10 cellular contexts compared by ENCODE assay signal in the genomic region with DNA sequence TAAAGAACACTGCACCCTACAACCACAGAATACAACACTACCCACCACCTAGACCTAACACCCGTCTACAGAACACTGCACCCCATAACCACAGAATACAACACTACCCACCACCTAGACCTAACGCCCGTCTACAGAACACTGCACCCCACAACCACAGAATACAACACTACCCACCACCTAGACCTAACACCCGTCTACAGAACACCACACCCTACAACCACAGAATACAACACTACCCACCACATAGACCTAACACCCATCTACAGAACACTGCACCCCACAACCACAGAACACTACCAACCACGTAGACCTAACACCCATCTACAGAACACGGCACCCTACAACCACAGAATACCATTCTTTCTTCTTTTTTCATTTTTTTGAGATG. TPM values are rescaled to one million over a fixed set of nuclear protein-coding genes. Genes with fewer than 3 reads are reported as not detected.
DNase-seq lines count a peak whose midpoint lies in the region; ATAC-seq, FAIRE-seq and TF ChIP-seq lines count a peak whose summit lies in the region.
"Not testable (repeated sequence)": the region's sequence is repeated elsewhere in the genome, so short reads cannot be mapped to it uniquely, and the experiment has no call there.
"Had no signal": no experiment of that assay in that cellular context is flagged by ENCODE, and none has a peak within 500 bp of the region (broad histone marks: within the 10 kb centered on the region; RNA-seq: fewer than 3 reads in every experiment).

No MANE protein-coding gene starts in this region.

- BruUV-seq in HepG2 (replicated peaks; lab: Mats Ljungman, UMichigan) = not testable (repeated sequence)

- H3K9ac ChIP-seq in HepG2 (ENCODE audit: insufficient read depth, low read depth, low read length) = not testable (repeated sequence)

- peak overlapping the region in 3 of 7 donors; percentile 1 to 43 (median 30) for H3K4me3 Mint-ChIP-seq in CD8-positive, alpha-beta memory T cell
- not testable (repeated sequence) for H3K4me3 Mint-ChIP-seq in activated T-helper 1 cell treated with anti-CD3 and anti-CD28 coated beads, Interleukin-12 subunit alpha, Interleukin-12 subunit beta, Interleukin-2, Interleukin-4 antibody, amounts not matched to agents 30 ng/mL and 10 ng/mL and 1 ng/mL, durations not matched to agents 14 hours and 24 hours and 36 hours; natural killer cell treated with Interleukin-12 subunit alpha and Interleukin-12 subunit beta and Interleukin-15 and Interleukin-18, amount 100 ng/mL, for 72 hours; stimulated activated naive CD8-positive, alpha-beta T cell treated with anti-CD3 and anti-CD28 coated beads, Interleukin-15, Interleukin-2, amounts not matched to agents 100 ng/mL and 50 ng/mL, for 24 hours
- peak overlapping the region; percentile 5 for H3K4me3 Mint-ChIP-seq in central memory CD8-positive, alpha-beta T cell
- H3K4me3 Mint-ChIP-seq in endothelial cell (ENCODE audit: unreplicated experiment) = peak overlapping the region; percentile 62

- in situ Hi-C loops in HepG2 (cut with HindIII; ENCODE audit: extremely low pct_ligation_motif_present, low pct_unique_long_range_greater_than_20kb) = not testable (repeated sequence)

- WGBS in HepG2 (ENCODE audit: low lambda C conversion rate) = 96% methylated on average over 6 of the region's 6 CpGs

- not testable (repeated sequence) for H3K4me1 ChIP-seq in CD8-positive, alpha-beta memory T cell (ENCODE audit: insufficient read depth, low read length)
- H3K4me1 ChIP-seq in HepG2 (ENCODE audit: insufficient read depth, low read length) = peaks cover 14% of the 10 kb centered on the region

- not testable (repeated sequence) for H3K27me3 Mint-ChIP-seq in CD8-positive, alpha-beta memory T cell; activated T-helper 1 cell treated with anti-CD3 and anti-CD28 coated beads, Interleukin-12 subunit alpha, Interleukin-12 subunit beta, Interleukin-2, Interleukin-4 antibody, amounts not matched to agents 30 ng/mL and 10 ng/mL and 1 ng/mL, durations not matched to agents 14 hours and 24 hours and 36 hours (ENCODE audit: insufficient read depth); central memory CD8-positive, alpha-beta T cell; endothelial cell (ENCODE audit: unreplicated experiment); natural killer cell treated with Interleukin-12 subunit alpha and Interleukin-12 subunit beta and Interleukin-15 and Interleukin-18, amount 100 ng/mL, for 72 hours; stimulated activated naive CD8-positive, alpha-beta T cell treated with anti-CD3 and anti-CD28 coated beads, Interleukin-15, Interleukin-2, amounts not matched to agents 100 ng/mL and 50 ng/mL, for 24 hours

- ATAC-seq in central memory CD8-positive, alpha-beta T cell (replicated peaks; ENCODE audit: extremely low read depth, poor library complexity, severe bottlenecking) = peak; percentile 77
- ATAC-seq in HepG2 = not testable (repeated sequence)
- peak in 1 of 2 donors; percentile 69 for ATAC-seq in natural killer cell treated with Interleukin-12 subunit alpha and Interleukin-12 subunit beta and Interleukin-15 and Interleukin-18, amount 100 ng/mL, for 72 hours

- H3K4me1 Mint-ChIP-seq in CD8-positive, alpha-beta memory T cell = peaks cover 20 to 21% (median 21%) of the 10 kb centered on the region in 3 donors
- H3K4me1 Mint-ChIP-seq in activated T-helper 1 cell treated with anti-CD3 and anti-CD28 coated beads, Interleukin-12 subunit alpha, Interleukin-12 subunit beta, Interleukin-2, Interleukin-4 antibody, amounts not matched to agents 30 ng/mL and 10 ng/mL and 1 ng/mL, durations not matched to agents 14 hours and 24 hours and 36 hours (ENCODE audit: low read depth); endothelial cell (ENCODE audit: unreplicated experiment); stimulated activated naive CD8-positive, alpha-beta T cell treated with anti-CD3 and anti-CD28 coated beads, Interleukin-15, Interleukin-2, amounts not matched to agents 100 ng/mL and 50 ng/mL, for 24 hours (ENCODE audit: low read depth): not testable (repeated sequence)
- H3K4me1 Mint-ChIP-seq in central memory CD8-positive, alpha-beta T cell = peaks cover 14% of the 10 kb centered on the region
- H3K4me1 Mint-ChIP-seq in natural killer cell treated with Interleukin-12 subunit alpha and Interleukin-12 subunit beta and Interleukin-15 and Interleukin-18, amount 100 ng/mL, for 72 hours (ENCODE audit: low read depth in 2 of 2) = peaks cover 22 to 23% of the 10 kb centered on the region in 2 donors

- not testable (repeated sequence) for H3K27ac ChIP-seq in CD8-positive, alpha-beta memory T cell (ENCODE audit: low read depth, low read length); HepG2 (ENCODE audit: extremely low read length, insufficient read depth, low read length)

- H3K27me3 ChIP-seq in CD8-positive, alpha-beta memory T cell (ENCODE audit: insufficient read depth, low read length, poor library complexity, severe bottlenecking); HepG2 (ENCODE audit: control insufficient read depth in 1 of 2, insufficient read depth in 2 of 2, low read length in 2 of 2): not testable (repeated sequence)

- not testable (repeated sequence) for H3K36me3 Mint-ChIP-seq in CD8-positive, alpha-beta memory T cell; activated T-helper 1 cell treated with anti-CD3 and anti-CD28 coated beads, Interleukin-12 subunit alpha, Interleukin-12 subunit beta, Interleukin-2, Interleukin-4 antibody, amounts not matched to agents 30 ng/mL and 10 ng/mL and 1 ng/mL, durations not matched to agents 14 hours and 24 hours and 36 hours (ENCODE audit: low read depth); endothelial cell (ENCODE audit: low read depth, unreplicated experiment); natural killer cell treated with Interleukin-12 subunit alpha and Interleukin-12 subunit beta and Interleukin-15 and Interleukin-18, amount 100 ng/mL, for 72 hours
- peaks cover 16% of the 10 kb centered on the region for H3K36me3 Mint-ChIP-seq in central memory CD8-positive, alpha-beta T cell (ENCODE audit: insufficient read depth)
- peaks cover 15% of the 10 kb centered on the region for H3K36me3 Mint-ChIP-seq in stimulated activated naive CD8-positive, alpha-beta T cell treated with anti-CD3 and anti-CD28 coated beads, Interleukin-15, Interleukin-2, amounts not matched to agents 100 ng/mL and 50 ng/mL, for 24 hours (ENCODE audit: low read depth)

- TF ChIP-seq POLR2A in HepG2 (IDR thresholded peaks at IDR 0.05; ENCODE audit: insufficient read depth in 1 of 2, low read depth in 2 of 2, low read length in 2 of 2) = not testable (repeated sequence)

- not testable (repeated sequence) for TF ChIP-seq RAD21 in HepG2 (CRISPR knock-in tag; IDR thresholded peaks at IDR 0.05)

- H3K27ac Mint-ChIP-seq in CD8-positive, alpha-beta memory T cell = peak overlapping the region in 7 of 8 donors; percentile 28 to 92 (median 83)
- peak overlapping the region; percentile 2 for H3K27ac Mint-ChIP-seq in activated T-helper 1 cell treated with anti-CD3 and anti-CD28 coated beads, Interleukin-12 subunit alpha, Interleukin-12 subunit beta, Interleukin-2, Interleukin-4 antibody, amounts not matched to agents 30 ng/mL and 10 ng/mL and 1 ng/mL, durations not matched to agents 14 hours and 24 hours and 36 hours
- H3K27ac Mint-ChIP-seq in central memory CD8-positive, alpha-beta T cell (ENCODE audit: low read depth) = peak overlapping the region; percentile 68
- H3K27ac Mint-ChIP-seq in endothelial cell (ENCODE audit: unreplicated experiment) = not testable (repeated sequence)
- H3K27ac Mint-ChIP-seq in natural killer cell treated with Interleukin-12 subunit alpha and Interleukin-12 subunit beta and Interleukin-15 and Interleukin-18, amount 100 ng/mL, for 72 hours = peak overlapping the region; percentile 2 to 69
- peak overlapping the region; percentile 74 for H3K27ac Mint-ChIP-seq in stimulated activated naive CD8-positive, alpha-beta T cell treated with anti-CD3 and anti-CD28 coated beads, Interleukin-15, Interleukin-2, amounts not matched to agents 100 ng/mL and 50 ng/mL, for 24 hours

- H3K36me3 ChIP-seq in CD8-positive, alpha-beta memory T cell (ENCODE audit: insufficient read depth, low read length); HepG2 (replicated peaks in 1 of 2; ENCODE audit: control insufficient read depth in 1 of 2, insufficient read depth in 2 of 2, low read length in 2 of 2): not testable (repeated sequence)

- POLR2A ChIA-PET in CD8-positive, alpha-beta memory T cell (lab: Charles Lee) = interaction anchor here (0.6 kb wide), 1 partner anchor 9 kb away, joined by 3 read pairs; the partner anchor contains the start of gene TGIF2
- POLR2A ChIA-PET in HepG2 (lab: Yijun Ruan, JAX) = not testable (repeated sequence)

- FAIRE-seq in HepG2 (lab: Jason Lieb, UNC) = not testable (repeated sequence)

- CTCF ChIA-PET in CD8-positive, alpha-beta memory T cell (lab: Charles Lee); HepG2 (lab: Yijun Ruan, JAX; ENCODE audit: low intra/inter-chr PET ratio, low total read pairs): not testable (repeated sequence)

- H4K20me1 ChIP-seq in HepG2 (ENCODE audit: insufficient read depth, low read length) = not testable (repeated sequence)

- not testable (repeated sequence) for TF ChIP-seq EP300 in HepG2 (IDR thresholded peaks at IDR 0.05; ENCODE audit: low read depth in 2 of 2, low read length in 2 of 2); HepG2 (CRISPR knock-in tag; IDR thresholded peaks at IDR 0.05; ENCODE audit: borderline replicate concordance)

- H3K79me2 ChIP-seq in HepG2 (ENCODE audit: insufficient read depth, low read length) = not testable (repeated sequence)

- H3K9me3 ChIP-seq in CD8-positive, alpha-beta memory T cell (ENCODE audit: low read length); HepG2 (ENCODE audit: low read length): not testable (repeated sequence)

- not testable (repeated sequence) for H2AFZ ChIP-seq in HepG2 (ENCODE audit: low read length)

- DNase-seq in CD8-positive, alpha-beta memory T cell = peak in 2 of 5 donors; percentile 8 to 72
- DNase-seq in activated T-helper 1 cell treated with anti-CD3 and anti-CD28 coated beads, Interleukin-12 subunit alpha, Interleukin-12 subunit beta, Interleukin-2, Interleukin-4 antibody, amounts not matched to agents 30 ng/mL and 10 ng/mL and 1 ng/mL, durations not matched to agents 14 hours and 24 hours and 36 hours (ENCODE audit: low spot score); endothelial cell (ENCODE audit: low spot score); HepG2 (ENCODE audit: low spot score): not testable (repeated sequence)
- DNase-seq in central memory CD8-positive, alpha-beta T cell (ENCODE audit: low spot score in 2 of 2) = peak in 1 of 2 donors; percentile 68
- DNase-seq in natural killer cell treated with Interleukin-12 subunit alpha and Interleukin-12 subunit beta and Interleukin-15 and Interleukin-18, amount 100 ng/mL, for 72 hours (ENCODE audit: low spot score) = peak; percentile 55

- intact Hi-C loops in activated T-helper 1 cell treated with anti-CD3 and anti-CD28 coated beads, Interleukin-12 subunit alpha, Interleukin-12 subunit beta, Interleukin-2, Interleukin-4 antibody, amounts not matched to agents 30 ng/mL and 10 ng/mL and 1 ng/mL, durations not matched to agents 14 hours and 24 hours and 36 hours (cut with micrococcal nuclease); HepG2 (cut with micrococcal nuclease; ENCODE audit: unreplicated experiment): not testable (repeated sequence)

- H3K4me3 ChIP-seq in CD8-positive, alpha-beta memory T cell (ENCODE audit: low read length); HepG2 (replicated peaks in 1 of 3; ENCODE audit: insufficient read depth in 1 of 3, low read depth in 2 of 3, low read length in 3 of 3): not testable (repeated sequence)

- peaks cover 3 to 16% (median 9%) of the 10 kb centered on the region in 5 donors for H3K9me3 Mint-ChIP-seq in CD8-positive, alpha-beta memory T cell
- not testable (repeated sequence) for H3K9me3 Mint-ChIP-seq in activated T-helper 1 cell treated with anti-CD3 and anti-CD28 coated beads, Interleukin-12 subunit alpha, Interleukin-12 subunit beta, Interleukin-2, Interleukin-4 antibody, amounts not matched to agents 30 ng/mL and 10 ng/mL and 1 ng/mL, durations not matched to agents 14 hours and 24 hours and 36 hours; central memory CD8-positive, alpha-beta T cell; endothelial cell (ENCODE audit: unreplicated experiment); natural killer cell treated with Interleukin-12 subunit alpha and Interleukin-12 subunit beta and Interleukin-15 and Interleukin-18, amount 100 ng/mL, for 72 hours; stimulated activated naive CD8-positive, alpha-beta T cell treated with anti-CD3 and anti-CD28 coated beads, Interleukin-15, Interleukin-2, amounts not matched to agents 100 ng/mL and 50 ng/mL, for 24 hours

- H3K4me2 ChIP-seq in HepG2 (ENCODE audit: low read depth, low read length) = not testable (repeated sequence)

- not testable (repeated sequence) for TF ChIP-seq CTCF in endothelial cell (IDR thresholded peaks at IDR 0.05; ENCODE audit: unreplicated experiment); HepG2 (CRISPR knock-in tag; IDR thresholded peaks at IDR 0.05)

RNA-seq across cellular contexts. Expression of gene TGIF2, which starts 8.7 kb away (rescaled TPM):
- total RNA-seq in CD8-positive, alpha-beta memory T cell = 10 to 100 TPM; 46.1 to 49.8 TPM
- polyA plus RNA-seq in CD8-positive, alpha-beta memory T cell = 24.6 TPM
- 50.9 and 55.4 TPM in 2 replicates for total RNA-seq in activated T-helper 1 cell treated with anti-CD3 and anti-CD28 coated beads, Interleukin-12 subunit alpha, Interleukin-12 subunit beta, Interleukin-2, Interleukin-4 antibody, amounts not matched to agents 30 ng/mL and 10 ng/mL and 1 ng/mL, durations not matched to agents 14 hours and 24 hours and 36 hours
- total RNA-seq in endothelial cell (ENCODE audit: unreplicated experiment) (43.7 TPM), HepG2 (2016; rRNA removed; fragmentation: Illumina TruSeq; extraction: Trizol) (53.9 and 60.3 TPM in 2 replicates)
- 14.9 and 16.3 TPM in 2 replicates for total RNA-seq in HepG2 (2016; cell fraction: cytosol; rRNA removed; fragmentation: Illumina TruSeq; extraction: Trizol; ENCODE audit: low read depth)
- total RNA-seq in HepG2 (2016; cell fraction: insoluble cytoplasmic fraction; rRNA removed; fragmentation: Illumina TruSeq; extraction: Trizol) = 49.1 and 52.3 TPM in 2 replicates
- 65.6 and 66.2 TPM in 2 replicates for total RNA-seq in HepG2 (2016; cell fraction: membrane; rRNA removed; fragmentation: Illumina TruSeq; extraction: Trizol)
- total RNA-seq in HepG2 (2016; cell fraction: nucleus; rRNA removed; fragmentation: Illumina TruSeq; extraction: Trizol) = 24.2 and 31.3 TPM in 2 replicates
- 41.3 and 49.9 TPM in 2 replicates for polyA plus RNA-seq in HepG2 (2011; rRNA removed)
- polyA plus RNA-seq in HepG2 (2011; cell fraction: cytosol; rRNA removed) = 46.3 and 49.3 TPM in 2 replicates
- polyA plus RNA-seq in HepG2 (2011; cell fraction: nucleus; rRNA removed) = 32.5 and 35.0 TPM in 2 replicates
- polyA plus RNA-seq in HepG2 (2012) = 23.6 and 28.9 TPM in 2 replicates
- polyA plus RNA-seq in HepG2 (2016; cell fraction: cytosol; fragmentation: Illumina TruSeq; extraction: Trizol; ENCODE audit: low read depth) = 12.4 and 13.0 TPM in 2 replicates
- polyA plus RNA-seq in HepG2 (2016; cell fraction: insoluble cytoplasmic fraction; fragmentation: Illumina TruSeq; extraction: Trizol; ENCODE audit: low read depth) = 49.9 and 59.5 TPM in 2 replicates
- 44.7 and 47.8 TPM in 2 replicates for polyA plus RNA-seq in HepG2 (2016; cell fraction: membrane; fragmentation: Illumina TruSeq; extraction: Trizol; ENCODE audit: low read depth)
- polyA plus RNA-seq in HepG2 (2016; cell fraction: nucleus; fragmentation: Illumina TruSeq; extraction: Trizol; ENCODE audit: insufficient read depth, low read depth) = 38.6 and 40.7 TPM in 2 replicates
- 14.1 and 93.1 TPM in 2 replicates for polyA minus RNA-seq in HepG2 (2011; rRNA and poly(A)+ RNA removed; ENCODE audit: low replicate concordance)
- polyA minus RNA-seq in HepG2 (2011; cell fraction: cytosol; rRNA and poly(A)+ RNA removed) = 38.7 and 42.5 TPM in 2 replicates
- polyA minus RNA-seq in HepG2 (2011; cell fraction: nucleus; rRNA and poly(A)+ RNA removed) = 19.2 and 22.9 TPM in 2 replicates
- total RNA-seq in natural killer cell treated with Interleukin-12 subunit alpha and Interleukin-12 subunit beta and Interleukin-15 and Interleukin-18, amount 100 ng/mL, for 72 hours = 10 to 100 TPM; 23.2 to 38.5 TPM

RNA-seq across cellular contexts. Expression of gene MYL9, which starts 23.4 kb away (rescaled TPM):
- total RNA-seq in CD8-positive, alpha-beta memory T cell = not detected
- not detected for polyA plus RNA-seq in CD8-positive, alpha-beta memory T cell
- total RNA-seq in activated T-helper 1 cell treated with anti-CD3 and anti-CD28 coated beads, Interleukin-12 subunit alpha, Interleukin-12 subunit beta, Interleukin-2, Interleukin-4 antibody, amounts not matched to agents 30 ng/mL and 10 ng/mL and 1 ng/mL, durations not matched to agents 14 hours and 24 hours and 36 hours = 0.26 TPM in 1 of 2 replicates, not detected in the other
- total RNA-seq in endothelial cell (ENCODE audit: unreplicated experiment) (128 TPM), HepG2 (2016; rRNA removed; fragmentation: Illumina TruSeq; extraction: Trizol) (2.2 and 2.7 TPM in 2 replicates)
- total RNA-seq in HepG2 (2016; cell fraction: cytosol; rRNA removed; fragmentation: Illumina TruSeq; extraction: Trizol; ENCODE audit: low read depth) = 0.79 and 0.91 TPM in 2 replicates
- total RNA-seq in HepG2 (2016; cell fraction: insoluble cytoplasmic fraction; rRNA removed; fragmentation: Illumina TruSeq; extraction: Trizol) = 2.5 TPM in 2 replicates
- 1.5 and 2.5 TPM in 2 replicates for total RNA-seq in HepG2 (2016; cell fraction: membrane; rRNA removed; fragmentation: Illumina TruSeq; extraction: Trizol)
- 1.3 and 1.7 TPM in 2 replicates for total RNA-seq in HepG2 (2016; cell fraction: nucleus; rRNA removed; fragmentation: Illumina TruSeq; extraction: Trizol)
- 0.87 and 1.1 TPM in 2 replicates for polyA plus RNA-seq in HepG2 (2011; rRNA removed)
- 0.72 and 0.73 TPM in 2 replicates for polyA plus RNA-seq in HepG2 (2011; cell fraction: cytosol; rRNA removed)
- polyA plus RNA-seq in HepG2 (2011; cell fraction: nucleus; rRNA removed) = 0.59 and 0.69 TPM in 2 replicates
- 1.2 and 1.4 TPM in 2 replicates for polyA plus RNA-seq in HepG2 (2012)
- polyA plus RNA-seq in HepG2 (2016; cell fraction: cytosol; fragmentation: Illumina TruSeq; extraction: Trizol; ENCODE audit: low read depth) = 4.6 and 5.7 TPM in 2 replicates
- 10.1 and 12.3 TPM in 2 replicates for polyA plus RNA-seq in HepG2 (2016; cell fraction: insoluble cytoplasmic fraction; fragmentation: Illumina TruSeq; extraction: Trizol; ENCODE audit: low read depth)
- polyA plus RNA-seq in HepG2 (2016; cell fraction: membrane; fragmentation: Illumina TruSeq; extraction: Trizol; ENCODE audit: low read depth) = 6.4 and 6.8 TPM in 2 replicates
- 8.9 and 9.0 TPM in 2 replicates for polyA plus RNA-seq in HepG2 (2016; cell fraction: nucleus; fragmentation: Illumina TruSeq; extraction: Trizol; ENCODE audit: insufficient read depth, low read depth)
- polyA minus RNA-seq in HepG2 (2011; rRNA and poly(A)+ RNA removed; ENCODE audit: low replicate concordance) = 0.72 and 4.7 TPM in 2 replicates
- 0.70 and 0.89 TPM in 2 replicates for polyA minus RNA-seq in HepG2 (2011; cell fraction: cytosol; rRNA and poly(A)+ RNA removed)
- 0.39 and 0.75 TPM in 2 replicates for polyA minus RNA-seq in HepG2 (2011; cell fraction: nucleus; rRNA and poly(A)+ RNA removed)
- total RNA-seq in natural killer cell treated with Interleukin-12 subunit alpha and Interleukin-12 subunit beta and Interleukin-15 and Interleukin-18, amount 100 ng/mL, for 72 hours = under 1 TPM in 1 of 2 donors, not detected in 1; 0.76 TPM
- total RNA-seq: A673; CD4-positive, alpha-beta memory T cell had no signal
- polyA plus RNA-seq: CD4-positive, alpha-beta memory T cell; CD4-positive, CD25-positive, alpha-beta regulatory T cell had no signal

RNA-seq across cellular contexts. Expression of gene RAB5IF, which starts 40.9 kb away (rescaled TPM):
- total RNA-seq in CD8-positive, alpha-beta memory T cell = 100 to 1,000 TPM; 159 to 173 TPM
- polyA plus RNA-seq in CD8-positive, alpha-beta memory T cell = 180 TPM
- total RNA-seq in activated T-helper 1 cell treated with anti-CD3 and anti-CD28 coated beads, Interleukin-12 subunit alpha, Interleukin-12 subunit beta, Interleukin-2, Interleukin-4 antibody, amounts not matched to agents 30 ng/mL and 10 ng/mL and 1 ng/mL, durations not matched to agents 14 hours and 24 hours and 36 hours = 112 and 119 TPM in 2 replicates
- total RNA-seq in endothelial cell (ENCODE audit: unreplicated experiment) (112 TPM), HepG2 (2016; rRNA removed; fragmentation: Illumina TruSeq; extraction: Trizol) (292 and 305 TPM in 2 replicates)
- total RNA-seq in HepG2 (2016; cell fraction: cytosol; rRNA removed; fragmentation: Illumina TruSeq; extraction: Trizol; ENCODE audit: low read depth) = 190 and 258 TPM in 2 replicates
- 267 and 306 TPM in 2 replicates for total RNA-seq in HepG2 (2016; cell fraction: insoluble cytoplasmic fraction; rRNA removed; fragmentation: Illumina TruSeq; extraction: Trizol)
- total RNA-seq in HepG2 (2016; cell fraction: membrane; rRNA removed; fragmentation: Illumina TruSeq; extraction: Trizol) = 365 and 437 TPM in 2 replicates
- 223 and 239 TPM in 2 replicates for total RNA-seq in HepG2 (2016; cell fraction: nucleus; rRNA removed; fragmentation: Illumina TruSeq; extraction: Trizol)
- 218 and 261 TPM in 2 replicates for polyA plus RNA-seq in HepG2 (2011; rRNA removed)
- polyA plus RNA-seq in HepG2 (2011; cell fraction: cytosol; rRNA removed) = 176 and 232 TPM in 2 replicates
- 176 and 181 TPM in 2 replicates for polyA plus RNA-seq in HepG2 (2011; cell fraction: nucleus; rRNA removed)
- 118 and 180 TPM in 2 replicates for polyA plus RNA-seq in HepG2 (2012)
- polyA plus RNA-seq in HepG2 (2016; cell fraction: cytosol; fragmentation: Illumina TruSeq; extraction: Trizol; ENCODE audit: low read depth) = 222 and 320 TPM in 2 replicates
- 310 and 340 TPM in 2 replicates for polyA plus RNA-seq in HepG2 (2016; cell fraction: insoluble cytoplasmic fraction; fragmentation: Illumina TruSeq; extraction: Trizol; ENCODE audit: low read depth)
- polyA plus RNA-seq in HepG2 (2016; cell fraction: membrane; fragmentation: Illumina TruSeq; extraction: Trizol; ENCODE audit: low read depth) = 323 and 387 TPM in 2 replicates
- 436 and 461 TPM in 2 replicates for polyA plus RNA-seq in HepG2 (2016; cell fraction: nucleus; fragmentation: Illumina TruSeq; extraction: Trizol; ENCODE audit: insufficient read depth, low read depth)
- 97.1 and 193 TPM in 2 replicates for polyA minus RNA-seq in HepG2 (2011; rRNA and poly(A)+ RNA removed; ENCODE audit: low replicate concordance)
- polyA minus RNA-seq in HepG2 (2011; cell fraction: cytosol; rRNA and poly(A)+ RNA removed) = 56.5 and 59.2 TPM in 2 replicates
- polyA minus RNA-seq in HepG2 (2011; cell fraction: nucleus; rRNA and poly(A)+ RNA removed) = 46.6 and 50.2 TPM in 2 replicates
- total RNA-seq in natural killer cell treated with Interleukin-12 subunit alpha and Interleukin-12 subunit beta and Interleukin-15 and Interleukin-18, amount 100 ng/mL, for 72 hours = 100 to 1,000 TPM; 209 to 243 TPM

Comparison
In these comparisons a context has a peak if more than half of its experiments do, and no peak if none do; other contexts are left out.
1. RNA of gene MYL9, which starts 23.4 kb away (total RNA-seq): 128 TPM in endothelial cell (single experiment); 0.79 to 2.7 TPM in HepG2, 0.76 TPM in natural killer cell treated with Interleukin-12 subunit alpha and Interleukin-12 subunit beta and Interleukin-15 and Interleukin-18, amount 100 ng/mL, for 72 hours, 0.26 TPM in activated T-helper 1 cell treated with anti-CD3 and anti-CD28 coated beads, Interleukin-12 subunit alpha, Interleukin-12 subunit beta, Interleukin-2, Interleukin-4 antibody, amounts not matched to agents 30 ng/mL and 10 ng/mL and 1 ng/mL, durations not matched to agents 14 hours and 24 hours and 36 hours and not detected in CD8-positive, alpha-beta memory T cell; every median in the first group is over 10 times any median in the second.